9 cellular contexts compared by ENCODE assay signal in genomic region chr11:11787305-11788066, GRCh38. TPM values are rescaled to one million over a fixed set of nuclear protein-coding genes. Genes with fewer than 3 reads are reported as not detected.
DNase-seq lines count a peak whose midpoint lies in the region; ATAC-seq and TF ChIP-seq lines count a peak whose summit lies in the region.
"Had no signal": no experiment of that assay in that cellular context is flagged by ENCODE, and none has a peak within 500 bp of the region (broad histone marks: within the 10 kb centered on the region; RNA-seq: fewer than 3 reads in every experiment).

No MANE protein-coding gene starts in this region.

- ATAC-seq in HG03108 (IDR thresholded peaks at IDR 0.05; ENCODE audit: unreplicated experiment): no peak

- no peaks in the 10 kb centered on the region for H3K36me3 Mint-ChIP-seq in HFFc6 (ENCODE audit: low read depth)

- H3K27ac ChIP-seq in caudate nucleus (ENCODE audit: low read depth, low read length): no peak overlapping the region
- H3K27ac ChIP-seq: epithelial cell of prostate had no signal

- TF ChIP-seq CTCF in HFFc6 (IDR thresholded peaks at IDR 0.05): peak; percentile 95

- DNase-seq in EH (ENCODE audit: low read depth) (peak; percentile 77), HFFc6 (peak; percentile 52), NCI-H2196 (lab: John Stamatoyannopoulos, UW; ENCODE audit: unreplicated experiment) (peak; percentile 80), caudate nucleus (lab: John Stamatoyannopoulos, UW) (peak in 57 of 61 donors; percentile 11 to 86 (median 52)), kidney tubule cell (ENCODE audit: low spot score) (peak; percentile 69)
- DNase-seq in activated CD4-positive, CD25-positive, alpha-beta regulatory T cell (lab: John Stamatoyannopoulos, UW): peak; percentile 14 to 44 (median 40)
- DNase-seq in stimulated activated CD4-positive, alpha-beta T cell treated with anti-CD3 and anti-CD28 coated beads, Interleukin-4, amount 100 ng/mL, for 1 hour: peak; percentile 67

- H3K27ac Mint-ChIP-seq in HFFc6: no peak overlapping the region

- H3K4me1 Mint-ChIP-seq in HFFc6 (ENCODE audit: low read depth): peaks cover 5% of the 10 kb centered on the region; the same call in 1 of the 2 replicates

- H3K4me3 Mint-ChIP-seq in HFFc6: no peak overlapping the region

- H3K9me3 Mint-ChIP-seq in HFFc6: no peaks in the 10 kb centered on the region

- peaks cover 5% of the 10 kb centered on the region; the same call in 1 of the 2 replicates for H3K27me3 Mint-ChIP-seq in HFFc6 (ENCODE audit: insufficient read depth)

RNA-seq across cellular contexts. Expression of gene USP47, which starts 54.3 kb away (rescaled TPM):
- 10 to 100 TPM; 33.6 to 38.7 (median 35.1) TPM for total RNA-seq in HFFc6 (2021; fragmentation: NEBNext Ultra II Directional; extraction: Animal tissue kit (Norgen Biotek cat#: 25700))
